In the genomic region with DNA sequence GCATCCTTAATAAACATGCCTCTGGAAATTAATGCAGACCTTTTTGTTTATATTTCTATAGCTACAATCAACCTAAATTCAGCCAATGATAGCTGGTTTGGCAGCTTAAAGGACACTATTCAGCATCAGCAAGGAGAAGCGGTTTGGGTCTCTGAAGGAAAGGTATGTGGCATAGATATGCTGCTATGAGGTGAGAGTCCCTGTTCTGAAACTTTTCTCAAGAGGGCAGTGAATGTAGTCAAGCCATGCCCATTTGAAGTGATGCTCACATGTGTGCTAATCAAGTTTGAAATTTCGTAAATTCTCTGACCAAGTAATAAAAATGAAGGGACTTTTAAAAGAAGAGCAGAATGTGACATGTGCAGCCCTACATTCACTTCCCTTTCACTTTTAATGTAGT, we compare ENCODE assay signal across 9 cellular contexts.
"Had no signal": no experiment of that assay in that cellular context is flagged by ENCODE, and none has a peak within 500 bp of the region (broad histone marks: within the 10 kb centered on the region; RNA-seq: fewer than 3 reads in every experiment).

No MANE protein-coding gene starts in this region.

- H3K4me3 ChIP-seq: GM23248, GM23338, HAP-1 had no signal

- ATAC-seq: GM23338, HCT116 had no signal

- H2AFZ ChIP-seq: GM23248, GM23338 had no signal

- H3K9ac ChIP-seq: GM23248 had no signal

- H3K9me3 Mint-ChIP-seq: GM23338, H9, HFFc6 had no signal

- H3K27ac Mint-ChIP-seq: GM23338, H9, HFFc6 had no signal

- H3K4me1 Mint-ChIP-seq: GM23338 had no signal

- DNase-seq: GM23248, H7, H9, HCEC 1CT, HFFc6 had no signal

- H3K4me2 ChIP-seq: GM23338 had no signal

- H3K27ac ChIP-seq: GM23248 had no signal

- H3K4me3 Mint-ChIP-seq: GM23338, H9, HFFc6 had no signal

- FAIRE-seq: H1 had no signal

- H3K4me1 ChIP-seq: HAP-1 had no signal

- H3K9me3 ChIP-seq: HAP-1 had no signal
